1 cellular context compared by ENCODE assay signal in genomic region chr19:51541458-51542357, GRCh38.
A peak's percentile ranks its signal among the peaks of the same experiment; 100 is the strongest.
TF ChIP-seq lines count a peak whose summit lies in the region.

No MANE protein-coding gene starts in this region.

TF ChIP-seq in K562, 482 proteins besides CTCF, POLR2A, EP300 and RAD21 (continued from another document and continues in another):
- TF ChIP-seq, protein P1, sequence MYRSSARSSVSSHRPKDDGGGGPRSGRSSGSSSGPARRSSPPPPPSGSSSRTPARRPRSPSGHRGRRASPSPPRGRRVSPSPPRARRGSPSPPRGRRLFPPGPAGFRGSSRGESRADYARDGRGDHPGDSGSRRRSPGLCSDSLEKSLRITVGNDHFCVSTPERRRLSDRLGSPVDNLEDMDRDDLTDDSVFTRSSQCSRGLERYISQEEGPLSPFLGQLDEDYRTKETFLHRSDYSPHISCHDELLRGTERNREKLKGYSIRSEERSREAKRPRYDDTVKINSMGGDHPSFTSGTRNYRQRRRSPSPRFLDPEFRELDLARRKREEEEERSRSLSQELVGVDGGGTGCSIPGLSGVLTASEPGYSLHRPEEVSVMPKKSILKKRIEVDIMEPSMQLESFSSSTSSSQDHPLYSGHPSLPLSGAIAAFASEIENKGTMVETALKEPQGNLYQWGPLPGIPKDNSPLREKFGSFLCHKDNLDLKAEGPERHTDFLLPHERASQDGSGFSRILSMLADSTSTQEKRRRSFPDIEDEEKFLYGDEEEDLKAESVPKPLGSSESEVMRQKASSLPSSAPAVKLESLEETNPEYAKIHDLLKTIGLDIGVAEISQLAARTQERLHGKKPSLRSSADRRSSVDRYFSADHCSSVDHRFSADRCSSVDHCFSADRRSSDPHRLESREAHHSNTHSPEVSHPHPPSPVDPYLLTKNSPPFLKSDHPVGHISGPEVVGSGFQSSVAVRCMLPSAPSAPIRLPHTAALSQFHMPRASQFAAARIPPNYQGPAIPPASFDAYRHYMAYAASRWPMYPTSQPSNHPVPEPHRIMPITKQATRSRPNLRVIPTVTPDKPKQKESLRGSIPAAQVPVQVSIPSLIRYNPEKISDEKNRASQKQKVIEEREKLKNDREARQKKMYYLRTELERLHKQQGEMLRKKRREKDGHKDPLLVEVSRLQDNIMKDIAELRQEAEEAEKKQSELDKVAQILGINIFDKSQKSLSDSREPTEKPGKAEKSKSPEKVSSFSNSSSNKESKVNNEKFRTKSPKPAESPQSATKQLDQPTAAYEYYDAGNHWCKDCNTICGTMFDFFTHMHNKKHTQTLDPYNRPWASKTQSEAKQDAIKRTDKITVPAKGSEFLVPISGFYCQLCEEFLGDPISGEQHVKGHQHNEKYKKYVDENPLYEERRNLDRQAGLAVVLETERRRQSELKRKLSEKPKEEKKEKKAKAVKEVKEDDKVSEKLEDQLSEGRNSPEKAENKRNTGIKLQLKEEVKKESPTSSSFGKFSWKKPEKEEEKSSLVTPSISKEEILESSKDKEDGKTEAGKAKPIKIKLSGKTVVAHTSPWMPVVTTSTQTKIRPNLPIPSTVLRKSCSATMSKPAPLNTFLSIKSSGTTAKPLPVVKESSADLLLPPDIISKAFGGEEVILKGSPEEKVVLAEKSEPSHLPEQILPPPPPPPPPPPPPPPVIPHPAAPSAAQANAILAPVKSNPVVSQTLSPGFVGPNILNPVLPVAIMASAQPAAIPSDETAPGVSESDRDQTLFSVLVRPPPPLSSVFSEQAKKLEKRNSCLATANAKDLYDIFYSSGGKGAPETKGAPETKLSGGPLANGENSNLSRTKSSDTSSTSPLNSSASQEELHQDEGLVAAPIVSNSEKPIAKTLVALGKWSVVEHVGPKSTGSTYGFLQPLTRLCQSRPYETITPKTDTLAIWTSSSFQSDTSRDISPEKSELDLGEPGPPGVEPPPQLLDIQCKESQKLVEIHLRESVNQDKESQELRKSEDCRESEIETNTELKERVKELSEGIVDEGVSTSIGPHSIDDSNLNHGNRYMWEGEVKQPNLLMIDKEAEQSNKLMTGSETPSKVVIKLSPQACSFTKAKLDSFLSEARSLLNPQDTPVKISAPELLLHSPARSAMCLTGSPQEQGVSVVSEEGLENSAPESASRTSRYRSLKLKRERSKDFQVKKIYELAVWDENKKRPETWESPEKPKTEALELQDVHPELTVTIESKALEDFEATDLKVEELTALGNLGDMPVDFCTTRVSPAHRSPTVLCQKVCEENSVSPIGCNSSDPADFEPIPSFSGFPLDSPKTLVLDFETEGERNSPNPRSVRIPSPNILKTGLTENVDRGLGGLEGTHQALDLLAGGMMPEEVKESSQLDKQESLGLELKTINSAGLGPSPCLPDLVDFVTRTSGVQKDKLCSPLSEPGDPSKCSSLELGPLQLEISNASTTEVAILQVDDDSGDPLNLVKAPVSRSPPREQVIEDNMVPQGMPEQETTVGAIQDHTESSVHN (IDR thresholded peaks at IDR 0.05; ENCODE audit: borderline replicate concordance in 1 of 2, low read depth in 1 of 2) = no peak
- TF ChIP-seq PPARD (CRISPR knock-in tag; IDR thresholded peaks at IDR 0.05) (no peak), ZC3H4 (CRISPR knock-in tag; IDR thresholded peaks at IDR 0.05; ENCODE audit: borderline replicate concordance) (no peak), NFRKB (IDR thresholded peaks at IDR 0.05; ENCODE audit: low read depth) (peak; percentile 68; the same call in 1 of the 2 replicates), L3MBTL2 (IDR thresholded peaks at IDR 0.05) (peak; percentile 77), POLR2G (IDR thresholded peaks at IDR 0.05; ENCODE audit: low read depth, low read length) (0 out of 2 replicates have a peak, but pooled peaks have one; percentile 48), TAF9B (IDR thresholded peaks at IDR 0.05; ENCODE audit: partially characterized antibody) (no peak), SRSF7 (optimal IDR thresholded peaks at IDR 0.05; ENCODE audit: low read depth, low read length) (no peak), SRSF9 (IDR thresholded peaks at IDR 0.05; ENCODE audit: borderline replicate concordance, low read depth, low read length) (no peak), PRMT5 (CRISPR knock-in tag; IDR thresholded peaks at IDR 0.05) (no peak), HOXB6 (CRISPR knock-in tag; IDR thresholded peaks at IDR 0.05; ENCODE audit: borderline replicate concordance) (no peak), XRCC3 (IDR thresholded peaks at IDR 0.05) (no peak), PATZ1 (CRISPR knock-in tag; IDR thresholded peaks at IDR 0.05; ENCODE audit: borderline replicate concordance) (no peak), ZBTB7A (IDR thresholded peaks at IDR 0.05; ENCODE audit: borderline replicate concordance, control insufficient read depth, low read depth, low read length) (no peak), TFE3 (CRISPR knock-in tag; IDR thresholded peaks at IDR 0.05) (no peak), REST (CRISPR knock-in tag; IDR thresholded peaks at IDR 0.05; ENCODE audit: low read depth) (peak; percentile 32; the same call in 1 of the 2 replicates), JUN (IDR thresholded peaks at IDR 0.05; ENCODE audit: borderline replicate concordance, low read depth, low read length) (no peak), JUN (CRISPR knock-in tag; IDR thresholded peaks at IDR 0.05; ENCODE audit: borderline replicate concordance) (no peak), USF1 (CRISPR knock-in tag; IDR thresholded peaks at IDR 0.05) (0 out of 2 replicates have a peak, but pooled peaks have one; percentile 12), ZNF696 (CRISPR knock-in tag; conservative IDR thresholded peaks at IDR 0.05) (no peak), ZNF395 (CRISPR knock-in tag; IDR thresholded peaks at IDR 0.05) (0 out of 2 replicates have a peak, but pooled peaks have one; percentile 24), ZNF165 (CRISPR knock-in tag; IDR thresholded peaks at IDR 0.05; ENCODE audit: borderline replicate concordance) (no peak), ZNF121 (CRISPR knock-in tag; conservative IDR thresholded peaks at IDR 0.05) (no peak), NCOA2 (IDR thresholded peaks at IDR 0.05; ENCODE audit: partially characterized antibody in 2 of 2) (no peak), NFE2L1 (tag; IDR thresholded peaks at IDR 0.05; ENCODE audit: borderline replicate concordance, low read depth) (no peak)
- TF ChIP-seq, protein P2, sequence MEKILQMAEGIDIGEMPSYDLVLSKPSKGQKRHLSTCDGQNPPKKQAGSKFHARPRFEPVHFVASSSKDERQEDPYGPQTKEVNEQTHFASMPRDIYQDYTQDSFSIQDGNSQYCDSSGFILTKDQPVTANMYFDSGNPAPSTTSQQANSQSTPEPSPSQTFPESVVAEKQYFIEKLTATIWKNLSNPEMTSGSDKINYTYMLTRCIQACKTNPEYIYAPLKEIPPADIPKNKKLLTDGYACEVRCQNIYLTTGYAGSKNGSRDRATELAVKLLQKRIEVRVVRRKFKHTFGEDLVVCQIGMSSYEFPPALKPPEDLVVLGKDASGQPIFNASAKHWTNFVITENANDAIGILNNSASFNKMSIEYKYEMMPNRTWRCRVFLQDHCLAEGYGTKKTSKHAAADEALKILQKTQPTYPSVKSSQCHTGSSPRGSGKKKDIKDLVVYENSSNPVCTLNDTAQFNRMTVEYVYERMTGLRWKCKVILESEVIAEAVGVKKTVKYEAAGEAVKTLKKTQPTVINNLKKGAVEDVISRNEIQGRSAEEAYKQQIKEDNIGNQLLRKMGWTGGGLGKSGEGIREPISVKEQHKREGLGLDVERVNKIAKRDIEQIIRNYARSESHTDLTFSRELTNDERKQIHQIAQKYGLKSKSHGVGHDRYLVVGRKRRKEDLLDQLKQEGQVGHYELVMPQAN (IDR thresholded peaks at IDR 0.05; ENCODE audit: borderline replicate concordance) = no peak
- TF ChIP-seq, protein P3, sequence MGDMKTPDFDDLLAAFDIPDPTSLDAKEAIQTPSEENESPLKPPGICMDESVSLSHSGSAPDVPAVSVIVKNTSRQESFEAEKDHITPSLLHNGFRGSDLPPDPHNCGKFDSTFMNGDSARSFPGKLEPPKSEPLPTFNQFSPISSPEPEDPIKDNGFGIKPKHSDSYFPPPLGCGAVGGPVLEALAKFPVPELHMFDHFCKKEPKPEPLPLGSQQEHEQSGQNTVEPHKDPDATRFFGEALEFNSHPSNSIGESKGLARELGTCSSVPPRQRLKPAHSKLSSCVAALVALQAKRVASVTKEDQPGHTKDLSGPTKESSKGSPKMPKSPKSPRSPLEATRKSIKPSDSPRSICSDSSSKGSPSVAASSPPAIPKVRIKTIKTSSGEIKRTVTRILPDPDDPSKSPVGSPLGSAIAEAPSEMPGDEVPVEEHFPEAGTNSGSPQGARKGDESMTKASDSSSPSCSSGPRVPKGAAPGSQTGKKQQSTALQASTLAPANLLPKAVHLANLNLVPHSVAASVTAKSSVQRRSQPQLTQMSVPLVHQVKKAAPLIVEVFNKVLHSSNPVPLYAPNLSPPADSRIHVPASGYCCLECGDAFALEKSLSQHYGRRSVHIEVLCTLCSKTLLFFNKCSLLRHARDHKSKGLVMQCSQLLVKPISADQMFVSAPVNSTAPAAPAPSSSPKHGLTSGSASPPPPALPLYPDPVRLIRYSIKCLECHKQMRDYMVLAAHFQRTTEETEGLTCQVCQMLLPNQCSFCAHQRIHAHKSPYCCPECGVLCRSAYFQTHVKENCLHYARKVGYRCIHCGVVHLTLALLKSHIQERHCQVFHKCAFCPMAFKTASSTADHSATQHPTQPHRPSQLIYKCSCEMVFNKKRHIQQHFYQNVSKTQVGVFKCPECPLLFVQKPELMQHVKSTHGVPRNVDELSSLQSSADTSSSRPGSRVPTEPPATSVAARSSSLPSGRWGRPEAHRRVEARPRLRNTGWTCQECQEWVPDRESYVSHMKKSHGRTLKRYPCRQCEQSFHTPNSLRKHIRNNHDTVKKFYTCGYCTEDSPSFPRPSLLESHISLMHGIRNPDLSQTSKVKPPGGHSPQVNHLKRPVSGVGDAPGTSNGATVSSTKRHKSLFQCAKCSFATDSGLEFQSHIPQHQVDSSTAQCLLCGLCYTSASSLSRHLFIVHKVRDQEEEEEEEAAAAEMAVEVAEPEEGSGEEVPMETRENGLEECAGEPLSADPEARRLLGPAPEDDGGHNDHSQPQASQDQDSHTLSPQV (IDR thresholded peaks at IDR 0.05) = peak; percentile 93
- TF ChIP-seq, protein P4, sequence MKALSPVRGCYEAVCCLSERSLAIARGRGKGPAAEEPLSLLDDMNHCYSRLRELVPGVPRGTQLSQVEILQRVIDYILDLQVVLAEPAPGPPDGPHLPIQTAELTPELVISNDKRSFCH (CRISPR knock-in tag; IDR thresholded peaks at IDR 0.05) = no peak
- TF ChIP-seq, protein P4 (tag; IDR thresholded peaks at IDR 0.05) = no peak
